9 cellular contexts compared by ENCODE assay signal in genomic region chr5:147946658-147947284, GRCh38. TPM values are rescaled to one million over a fixed set of nuclear protein-coding genes. Genes with fewer than 3 reads are reported as not detected.
DNase-seq lines count a peak whose midpoint lies in the region; ATAC-seq and TF ChIP-seq lines count a peak whose summit lies in the region.
"Not testable (repeated sequence)": the region's sequence is repeated elsewhere in the genome, so short reads cannot be mapped to it uniquely, and the experiment has no call there.
"Had no signal": no experiment of that assay in that cellular context is flagged by ENCODE, and none has a peak within 500 bp of the region (broad histone marks: within the 10 kb centered on the region; RNA-seq: fewer than 3 reads in every experiment).

No MANE protein-coding gene starts in this region.

- CTCF ChIA-PET in WTC11 (lab: Charles Lee), result interaction anchor here (1.5 kb wide), 1 partner anchor 784 kb away, joined by 4 read pairs; no protein-coding TSS in a partner anchor

- TF ChIP-seq CTCF in WTC11 (IDR thresholded peaks at IDR 0.05); epithelial cell of proximal tubule (conservative IDR thresholded peaks at IDR 0.05; ENCODE audit: low read depth, low read length); neural crest cell (conservative IDR thresholded peaks at IDR 0.05): not testable (repeated sequence)

- H3K4me3 ChIP-seq in epithelial cell of proximal tubule (ENCODE audit: low read depth, low read length) (peak overlapping the region; percentile 8), iPS-18c (ENCODE audit: insufficient read depth, low read depth, low read length) (peak overlapping the region; percentile 60)

- ATAC-seq in WTC11, result not testable (repeated sequence)

- not testable (repeated sequence) for H3K9me3 ChIP-seq in iPS-18c (ENCODE audit: control insufficient read depth, insufficient read depth, low read length)

- not testable (repeated sequence) for H3K27me3 Mint-ChIP-seq in WTC11 (ENCODE audit: low read depth); neural crest cell (ENCODE audit: low read depth)

- peaks cover 11% of the 10 kb centered on the region; the same call in 1 of the 2 replicates for H3K9me3 Mint-ChIP-seq in WTC11
- not testable (repeated sequence) for H3K9me3 Mint-ChIP-seq in neural crest cell

- peak overlapping the region; percentile 89 for H3K4me3 Mint-ChIP-seq in WTC11
- H3K4me3 Mint-ChIP-seq in neural crest cell, result peak overlapping the region; percentile 97

- POLR2A ChIA-PET in WTC11 (lab: Charles Lee), result not testable (repeated sequence)

- H3K36me3 Mint-ChIP-seq in WTC11; neural crest cell (ENCODE audit: low read depth): not testable (repeated sequence)

- peak; percentile 66 for DNase-seq in ELF-1 (ENCODE audit: low read depth, low spot score)
- DNase-seq in NCI-H1417 (lab: John Stamatoyannopoulos, UW), result peak in 2 of 3 experiments; percentile 11 to 54
- DNase-seq in NCI-H526 (lab: John Stamatoyannopoulos, UW), result peak; percentile 32 to 65
- DNase-seq in WTC11 (ENCODE audit: low spot score), result peak; percentile 26
- not testable (repeated sequence) for DNase-seq in epithelial cell of proximal tubule (ENCODE audit: low read depth)
- peak; percentile 34 for DNase-seq in neural crest cell (ENCODE audit: low read depth, low spot score)

- peaks cover 17% of the 10 kb centered on the region for H3K4me1 Mint-ChIP-seq in WTC11
- peaks cover 31% of the 10 kb centered on the region for H3K4me1 Mint-ChIP-seq in neural crest cell

- H3K27ac Mint-ChIP-seq in WTC11 (peak overlapping the region; percentile 99), neural crest cell (ENCODE audit: unreplicated experiment) (peak overlapping the region; percentile 100)

RNA-seq across cellular contexts. Expression of gene C5orf46, which starts 40.4 kb away (rescaled TPM):
- total RNA-seq in WTC11 (2021) (not detected in 3 replicates), epithelial cell of proximal tubule (not detected in 2 replicates), neural crest cell (not detected in 2 replicates)
- total RNA-seq: CD4-positive, alpha-beta T cell; PC-9 had no signal
